6 cellular contexts compared by ENCODE assay signal in the genomic region with DNA sequence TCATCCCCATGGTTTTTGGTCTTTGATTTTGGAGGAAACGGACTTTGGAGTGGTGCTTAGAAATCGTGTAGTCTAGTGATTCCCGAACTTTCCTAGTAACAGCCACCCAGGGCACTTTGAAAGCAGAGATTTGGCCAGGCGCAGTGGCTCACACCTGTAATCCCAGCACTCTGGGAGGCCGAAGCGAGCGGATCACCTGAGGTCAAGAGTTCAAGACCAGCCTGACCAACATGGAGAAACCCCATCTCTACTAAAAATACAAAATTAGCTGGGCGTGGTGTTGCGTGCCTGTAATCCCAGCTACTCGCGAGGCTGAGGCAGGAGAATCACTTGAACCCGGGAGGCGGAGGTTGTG. TPM values are rescaled to one million over a fixed set of nuclear protein-coding genes. Genes with fewer than 3 reads are reported as not detected.
DNase-seq lines count a peak whose midpoint lies in the region; ATAC-seq and TF ChIP-seq lines count a peak whose summit lies in the region.
"Not testable (repeated sequence)": the region's sequence is repeated elsewhere in the genome, so short reads cannot be mapped to it uniquely, and the experiment has no call there.

No MANE protein-coding gene starts in this region.

- peaks cover 15% of the 10 kb centered on the region for H3K27me3 Mint-ChIP-seq in brain

- DNase-seq in GM12864 (ENCODE audit: low read depth); heart right ventricle; thyroid gland: not testable (repeated sequence)

- TF ChIP-seq EP300 in neural cell (conservative IDR thresholded peaks at IDR 0.05; ENCODE audit: poor library complexity, severe bottlenecking): not testable (repeated sequence)

- not testable (repeated sequence) for H2AFZ ChIP-seq in SU-DHL-6 (ENCODE audit: low read depth, low read length, severe bottlenecking); neural cell (ENCODE audit: low read depth, low read length)

- H3K4me1 Mint-ChIP-seq in brain: peaks cover 30% of the 10 kb centered on the region

- intact Hi-C loops in heart right ventricle (cut with DNase I): loop anchor here in 1 of 10 donors (2.0 to 10.0 kb wide), 3 partner anchors 27 to 145 kb away; a partner anchor contains a TSS
- intact Hi-C loops in thyroid gland (cut with DNase I): not testable (repeated sequence)

- not testable (repeated sequence) for TF ChIP-seq POLR2A in thyroid gland (IDR thresholded peaks at IDR 0.05)

- H3K4me3 ChIP-seq in GM12864 (ENCODE audit: low read depth, low read length): peak overlapping the region; percentile 96
- H3K4me3 ChIP-seq in SU-DHL-6 (ENCODE audit: insufficient read depth, low read length, poor library complexity, severe bottlenecking): peak overlapping the region; percentile 92
- peak overlapping the region in 9 of 10 donors; percentile 52 to 99 (median 76) for H3K4me3 ChIP-seq in heart right ventricle
- H3K4me3 ChIP-seq in neural cell (ENCODE audit: low read length): peak overlapping the region; percentile 81
- peak overlapping the region in 2 of 3 donors; percentile 60 to 70 for H3K4me3 ChIP-seq in thyroid gland (replicated peaks in 1 of 3)

- H3K79me2 ChIP-seq in SU-DHL-6 (ENCODE audit: insufficient read depth, low read length) (peaks cover 49% of the 10 kb centered on the region), neural cell (replicated peaks; ENCODE audit: insufficient read depth, low read length) (peaks cover 10% of the 10 kb centered on the region)

- H3K27ac Mint-ChIP-seq in brain: peak overlapping the region; percentile 99 to 100 (median 100)

- H3K9ac ChIP-seq in SU-DHL-6 (ENCODE audit: low read length): peak overlapping the region; percentile 85
- peak overlapping the region; percentile 85 for H3K9ac ChIP-seq in neural cell (ENCODE audit: low read length)

- not testable (repeated sequence) for H3K9me3 Mint-ChIP-seq in brain

- not testable (repeated sequence) for H3K27me3 ChIP-seq in SU-DHL-6 (ENCODE audit: low read length); heart right ventricle; neural cell (ENCODE audit: insufficient read depth, low read depth, low read length); thyroid gland

- not testable (repeated sequence) for ATAC-seq in heart right ventricle

- 87 to 88% methylated on average over 13 of the region's 13 CpGs for WGBS in heart right ventricle, 2 donors
- WGBS in thyroid gland, 2 donors: 80 to 84% methylated on average over 13 of the region's 13 CpGs

- TF ChIP-seq RAD21 in neural cell (conservative IDR thresholded peaks at IDR 0.05): not testable (repeated sequence)

- not testable (repeated sequence) for H3K9me2 ChIP-seq in SU-DHL-6 (replicated peaks; ENCODE audit: insufficient read depth, low read length); neural cell (ENCODE audit: insufficient read depth, low read length)

- H3K4me3 Mint-ChIP-seq in brain: peak overlapping the region; percentile 97 to 100 (median 100)

- H3K36me3 ChIP-seq in SU-DHL-6 (ENCODE audit: low read length): peaks cover 12% of the 10 kb centered on the region
- H3K36me3 ChIP-seq in heart right ventricle: peaks cover 0 to 61% (median 31%) of the 10 kb centered on the region in 9 donors
- H3K36me3 ChIP-seq in neural cell (ENCODE audit: insufficient read depth, low read length): not testable (repeated sequence)
- peaks cover 15 to 18% of the 10 kb centered on the region in 2 donors for H3K36me3 ChIP-seq in thyroid gland

- not testable (repeated sequence) for TF ChIP-seq CTCF in GM12864 (IDR thresholded peaks at IDR 0.05; ENCODE audit: low read depth, low read length, missing control alignments); SU-DHL-6 (IDR thresholded peaks at IDR 0.05; ENCODE audit: insufficient read depth, low read length, poor library complexity, severe bottlenecking); brain (conservative IDR thresholded peaks at IDR 0.05); heart right ventricle (IDR thresholded peaks at IDR 0.05); neural cell (IDR thresholded peaks at IDR 0.05; ENCODE audit: poor library complexity, severe bottlenecking); thyroid gland (IDR thresholded peaks at IDR 0.05)

- peaks cover 6 to 44% (median 30%) of the 10 kb centered on the region in 9 donors for H3K4me1 ChIP-seq in heart right ventricle
- H3K4me1 ChIP-seq in thyroid gland: peaks cover 8 to 19% of the 10 kb centered on the region in 2 donors

- H3K27ac ChIP-seq in SU-DHL-6 (ENCODE audit: low read depth, low read length) (peak overlapping the region; percentile 68), heart right ventricle (peak overlapping the region; percentile 91 to 99 (median 95)), neural cell (ENCODE audit: low read length) (peak overlapping the region; percentile 90), thyroid gland (peak overlapping the region; percentile 64 to 93 (median 90))

- H3K4me2 ChIP-seq in SU-DHL-6 (ENCODE audit: low read depth, low read length, poor library complexity, severe bottlenecking) (peak overlapping the region; percentile 95), neural cell (ENCODE audit: low read length) (peak overlapping the region; percentile 98)

- H3F3A ChIP-seq in SU-DHL-6 (ENCODE audit: insufficient read depth); neural cell (ENCODE audit: insufficient read depth, low read length, poor library complexity, severe bottlenecking): not testable (repeated sequence)

- not testable (repeated sequence) for H3K9me3 ChIP-seq in SU-DHL-6 (ENCODE audit: insufficient read depth, low read length); heart right ventricle; neural cell (ENCODE audit: low read length); thyroid gland

- H3K36me3 Mint-ChIP-seq in brain: peaks cover 18% of the 10 kb centered on the region

- H4K20me1 ChIP-seq in SU-DHL-6 (ENCODE audit: low read depth, low read length); neural cell (ENCODE audit: insufficient read depth): not testable (repeated sequence)

RNA-seq across cellular contexts. Expression of a gene that starts 1.2 kb away (rescaled TPM):
- polyA plus RNA-seq in brain (ENCODE audit: insufficient read depth, low read depth, low replicate concordance) (221 TPM), heart right ventricle (100 to 1,000 TPM; 325 to 349 TPM), neural cell (61.8 and 81.3 TPM in 2 replicates)
- total RNA-seq in heart right ventricle (100 to 1,000 TPM; 198 to 276 (median 228) TPM), thyroid gland (100 to 1,000 TPM; 112 to 188 (median 138) TPM)
- polyA minus RNA-seq in neural cell: 36.0 and 41.3 TPM in 2 replicates

RNA-seq across cellular contexts. Expression of a gene that starts 1.3 kb away (rescaled TPM):
- 13.1 TPM for polyA plus RNA-seq in brain (ENCODE audit: insufficient read depth, low read depth, low replicate concordance)
- total RNA-seq in heart right ventricle: 10 to 100 TPM; 11.3 to 25.9 (median 18.5) TPM
- 10 to 100 TPM; 59.0 to 84.0 TPM for polyA plus RNA-seq in heart right ventricle
- polyA plus RNA-seq in neural cell: 23.9 and 29.9 TPM in 2 replicates
- polyA minus RNA-seq in neural cell: 12.5 and 12.7 TPM in 2 replicates
- total RNA-seq in thyroid gland: 10 to 100 TPM in 2 of 4 donors, 1 to 10 TPM in 2; 4.7 to 13.7 (median 8.2) TPM

RNA-seq across cellular contexts. Expression of a gene that starts 24.5 kb away (rescaled TPM):
- polyA plus RNA-seq in brain (ENCODE audit: insufficient read depth, low read depth, low replicate concordance) (2.6 TPM), heart right ventricle (10 to 100 TPM in 1 of 2 donors, 1 to 10 TPM in 1; 1.5 to 12.3 TPM), neural cell (12.7 and 22.8 TPM in 2 replicates)
- total RNA-seq in heart right ventricle (1 to 10 TPM; 2.7 to 9.2 (median 6.7) TPM), thyroid gland (10 to 100 TPM in 1 of 4 donors, 1 to 10 TPM in 3; 2.1 to 11.0 (median 2.8) TPM)
- 38.5 and 41.1 TPM in 2 replicates for polyA minus RNA-seq in neural cell

RNA-seq across cellular contexts. Expression of a gene that starts 26.6 kb away (rescaled TPM):
- polyA plus RNA-seq in brain (ENCODE audit: insufficient read depth, low read depth, low replicate concordance): 141 TPM
- total RNA-seq in heart right ventricle: 100 to 1,000 TPM; 192 to 246 (median 214) TPM
- polyA plus RNA-seq in heart right ventricle: 100 to 1,000 TPM; 546 to 569 TPM
- 239 and 245 TPM in 2 replicates for polyA plus RNA-seq in neural cell
- 116 and 124 TPM in 2 replicates for polyA minus RNA-seq in neural cell
- total RNA-seq in thyroid gland: 100 to 1,000 TPM in 3 of 4 donors, 10 to 100 TPM in 1; 95.2 to 139 (median 112) TPM

RNA-seq across cellular contexts. Expression of a gene that starts 28.2 kb away (rescaled TPM):
- polyA plus RNA-seq in brain (ENCODE audit: insufficient read depth, low read depth, low replicate concordance) (106 TPM), heart right ventricle (10 to 100 TPM; 38.8 to 45.1 TPM), neural cell (135 and 137 TPM in 2 replicates)
- total RNA-seq in heart right ventricle (100 to 1,000 TPM in 4 of 10 donors, 10 to 100 TPM in 6; 74.9 to 121 (median 91.9) TPM), thyroid gland (100 to 1,000 TPM; 107 to 134 (median 119) TPM)
- polyA minus RNA-seq in neural cell: 125 and 129 TPM in 2 replicates
